Comparison of ENCODE assay signal across 11 cellular contexts in the genomic region with DNA sequence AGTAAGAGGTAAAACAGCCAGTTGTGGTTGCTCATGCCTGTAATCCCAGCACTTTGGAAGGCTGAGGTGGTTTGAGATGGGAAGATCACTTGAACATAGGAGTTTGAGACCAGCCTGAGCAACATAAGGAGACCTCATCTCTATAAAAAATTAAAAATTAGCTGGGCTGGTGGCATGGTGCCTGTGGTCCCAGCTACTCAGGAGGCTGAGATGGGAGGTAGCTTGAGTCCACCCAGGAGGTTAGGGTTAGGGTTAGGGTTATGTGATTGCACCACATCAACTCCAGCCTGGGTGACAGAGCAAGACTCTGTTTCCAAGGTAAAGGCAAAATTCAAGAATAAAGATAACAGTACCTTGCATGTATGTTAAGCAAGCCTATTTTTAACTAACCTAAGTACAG. TPM values are rescaled to one million over a fixed set of nuclear protein-coding genes. Genes with fewer than 3 reads are reported as not detected.
A peak's percentile ranks its signal among the peaks of the same experiment; 100 is the strongest.
DNase-seq lines count a peak whose midpoint lies in the region; ATAC-seq, FAIRE-seq and TF ChIP-seq lines count a peak whose summit lies in the region.
"Had no signal": no experiment of that assay in that cellular context is flagged by ENCODE, and none has a peak within 500 bp of the region (broad histone marks: within the 10 kb centered on the region; RNA-seq: fewer than 3 reads in every experiment).

No MANE protein-coding gene starts in this region.

- TF ChIP-seq POLR2A in H54 (IDR thresholded peaks at IDR 0.05; ENCODE audit: low read depth, low read length) = no peak

- peaks cover 26% of the 10 kb centered on the region for H3K36me3 Mint-ChIP-seq in stimulated activated naive CD8-positive, alpha-beta T cell treated with anti-CD3 and anti-CD28 coated beads, Interleukin-15, Interleukin-2, amounts not matched to agents 100 ng/mL and 50 ng/mL, for 24 hours (ENCODE audit: low read depth)
- peaks cover 55% of the 10 kb centered on the region for H3K36me3 Mint-ChIP-seq in activated CD4-positive, alpha-beta memory T cell treated with anti-CD3 and anti-CD28 coated beads, Interleukin-2, amount 10 ng/mL, durations not matched to agents 7 days and 5 days (ENCODE audit: low read depth)

- H3K27ac ChIP-seq in mesodermal cell (ENCODE audit: low read depth, low read length, severe bottlenecking) = no peak overlapping the region
- H3K27ac ChIP-seq: KMS-11 had no signal

- no peak for FAIRE-seq in H54 (lab: Jason Lieb, UNC)

- peak overlapping the region; percentile 79 for H3K27ac Mint-ChIP-seq in stimulated activated naive CD8-positive, alpha-beta T cell treated with anti-CD3 and anti-CD28 coated beads, Interleukin-15, Interleukin-2, amounts not matched to agents 100 ng/mL and 50 ng/mL, for 24 hours
- H3K27ac Mint-ChIP-seq in activated CD4-positive, alpha-beta memory T cell treated with anti-CD3 and anti-CD28 coated beads, Interleukin-2, amount 10 ng/mL, durations not matched to agents 7 days and 5 days = peak overlapping the region; percentile 48

- CTCF ChIA-PET in activated CD4-positive, alpha-beta memory T cell treated with anti-CD3 and anti-CD28 coated beads, Interleukin-2, amount 10 ng/mL, durations not matched to agents 7 days and 5 days (lab: Charles Lee) = interaction anchor here (1.9 to 2.2 kb wide), 3 partner anchors 9 to 195 kb away, joined by 7 to 12 read pairs (median 11); no protein-coding TSS in a partner anchor

- H3K27me3 Mint-ChIP-seq in stimulated activated naive CD8-positive, alpha-beta T cell treated with anti-CD3 and anti-CD28 coated beads, Interleukin-15, Interleukin-2, amounts not matched to agents 100 ng/mL and 50 ng/mL, for 24 hours = no peaks in the 10 kb centered on the region
- no peaks in the 10 kb centered on the region for H3K27me3 Mint-ChIP-seq in activated CD4-positive, alpha-beta memory T cell treated with anti-CD3 and anti-CD28 coated beads, Interleukin-2, amount 10 ng/mL, durations not matched to agents 7 days and 5 days

- H3K4me1 Mint-ChIP-seq in stimulated activated naive CD8-positive, alpha-beta T cell treated with anti-CD3 and anti-CD28 coated beads, Interleukin-15, Interleukin-2, amounts not matched to agents 100 ng/mL and 50 ng/mL, for 24 hours (ENCODE audit: low read depth) = peaks cover 75% of the 10 kb centered on the region
- peaks cover 60% of the 10 kb centered on the region for H3K4me1 Mint-ChIP-seq in activated CD4-positive, alpha-beta memory T cell treated with anti-CD3 and anti-CD28 coated beads, Interleukin-2, amount 10 ng/mL, durations not matched to agents 7 days and 5 days

- ATAC-seq in stimulated activated naive CD8-positive, alpha-beta T cell treated with anti-CD3 and anti-CD28 coated beads, Interleukin-15, Interleukin-2, amounts not matched to agents 100 U/mL and 50 U/mL, for 24 hours = no peak
- ATAC-seq in HG02870 (IDR thresholded peaks at IDR 0.05; ENCODE audit: unreplicated experiment) = no peak

- peak overlapping the region; percentile 6 for H3K4me3 ChIP-seq in mesodermal cell (ENCODE audit: extremely low read depth, insufficient read depth, low read length, poor library complexity, severe bottlenecking)

- no peaks in the 10 kb centered on the region for H3K9me3 Mint-ChIP-seq in stimulated activated naive CD8-positive, alpha-beta T cell treated with anti-CD3 and anti-CD28 coated beads, Interleukin-15, Interleukin-2, amounts not matched to agents 100 ng/mL and 50 ng/mL, for 24 hours
- H3K9me3 Mint-ChIP-seq in activated CD4-positive, alpha-beta memory T cell treated with anti-CD3 and anti-CD28 coated beads, Interleukin-2, amount 10 ng/mL, durations not matched to agents 7 days and 5 days = peaks cover 10% of the 10 kb centered on the region

- no peaks in the 10 kb centered on the region for H3K36me3 ChIP-seq in mesodermal cell (ENCODE audit: control insufficient read depth, insufficient read depth, low read length)

- peaks cover 3% of the 10 kb centered on the region for H3K4me1 ChIP-seq in mesodermal cell (ENCODE audit: control insufficient read depth, insufficient read depth, low read length, poor library complexity, severe bottlenecking)

- POLR2A ChIA-PET in activated CD4-positive, alpha-beta memory T cell treated with anti-CD3 and anti-CD28 coated beads, Interleukin-2, amount 10 ng/mL, durations not matched to agents 7 days and 5 days (lab: Charles Lee) = interaction anchor here (0.9 to 7.5 kb wide), 9 partner anchors 14 to 194 kb away, joined by 3 to 196 read pairs (median 4); a partner anchor contains a TSS

- peak overlapping the region; percentile 88 for H3K4me3 Mint-ChIP-seq in stimulated activated naive CD8-positive, alpha-beta T cell treated with anti-CD3 and anti-CD28 coated beads, Interleukin-15, Interleukin-2, amounts not matched to agents 100 ng/mL and 50 ng/mL, for 24 hours
- H3K4me3 Mint-ChIP-seq in activated CD4-positive, alpha-beta memory T cell treated with anti-CD3 and anti-CD28 coated beads, Interleukin-2, amount 10 ng/mL, durations not matched to agents 7 days and 5 days = peak overlapping the region; percentile 73

- no peaks in the 10 kb centered on the region for H3K9me3 ChIP-seq in mesodermal cell (ENCODE audit: control insufficient read depth, low read length)

- DNase-seq in stimulated activated naive CD8-positive, alpha-beta T cell treated with anti-CD3 and anti-CD28 coated beads, Interleukin-15, Interleukin-2, amounts not matched to agents 100 U/mL and 50 U/mL, for 24 hours = no peak
- no peak for DNase-seq in activated CD4-positive, alpha-beta memory T cell treated with anti-CD3 and anti-CD28 coated beads, Interleukin-2, amount 10 ng/mL, durations not matched to agents 7 days and 5 days
- DNase-seq in H54 (ENCODE audit: insufficient read length, low spot score) = no peak
- DNase-seq in NCI-H1092 (lab: John Stamatoyannopoulos, UW) = no peak
- no peak for DNase-seq in SW 1271 (lab: John Stamatoyannopoulos, UW)
- DNase-seq: EL, NCI-H2171 had no signal

RNA-seq across cellular contexts. Expression of a gene that starts 3.5 kb away (rescaled TPM):
- total RNA-seq in activated CD4-positive, alpha-beta memory T cell treated with anti-CD3 and anti-CD28 coated beads, Interleukin-2, amount 10 ng/mL, durations not matched to agents 7 days and 5 days = 10 to 100 TPM; 87.1 to 91.0 TPM
- 24.9 TPM for polyA plus RNA-seq in mesodermal cell (2013, experiment 1 of 2)
- polyA plus RNA-seq in mesodermal cell (2013, experiment 2 of 2) = 24.8 TPM
